26 cellular contexts compared by ENCODE assay signal in the genomic region with DNA sequence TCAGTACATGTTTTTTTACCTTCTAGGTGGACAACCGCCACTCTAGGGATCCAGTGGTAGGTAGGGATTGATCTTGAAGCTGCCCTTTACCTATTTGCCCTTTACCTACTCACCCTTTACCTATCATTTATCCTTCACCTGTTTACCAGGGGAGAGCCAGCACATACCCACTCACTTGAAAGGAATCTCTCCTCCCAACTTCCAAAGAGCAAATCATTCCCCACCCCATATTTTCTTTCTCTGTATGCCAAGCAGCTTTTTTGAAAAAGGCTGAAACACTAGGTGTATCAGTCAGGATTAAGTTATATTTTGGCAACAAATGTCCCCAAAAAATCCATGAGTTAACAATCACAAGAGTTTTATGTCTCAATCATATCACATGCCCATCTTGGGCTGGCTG. TPM values are rescaled to one million over a fixed set of nuclear protein-coding genes. Genes with fewer than 3 reads are reported as not detected.
DNase-seq lines count a peak whose midpoint lies in the region; ATAC-seq, FAIRE-seq and TF ChIP-seq lines count a peak whose summit lies in the region.
"Had no signal": no experiment of that assay in that cellular context is flagged by ENCODE, and none has a peak within 500 bp of the region (broad histone marks: within the 10 kb centered on the region; RNA-seq: fewer than 3 reads in every experiment).

No MANE protein-coding gene starts in this region.

- H3K4me1 Mint-ChIP-seq in GM23338 = peaks cover 9% of the 10 kb centered on the region; the same call in 2 of the 3 replicates

- no peaks in the 10 kb centered on the region for H4K20me1 ChIP-seq in GM23338 (replicated peaks; ENCODE audit: insufficient read depth)
- no peaks in the 10 kb centered on the region for H4K20me1 ChIP-seq in PC-3 (ENCODE audit: low read length)
- no peaks in the 10 kb centered on the region for H4K20me1 ChIP-seq in keratinocyte (ENCODE audit: control insufficient read depth, extremely low read depth, insufficient read depth, low read length)
- H4K20me1 ChIP-seq: BLaER1 treated with 17β-estradiol and CSF1 and Interleukin-3, amounts not matched to agents 10 nM and 100 nM had no signal

- H3K9me2 ChIP-seq in GM23338 (ENCODE audit: insufficient read depth) = no peaks in the 10 kb centered on the region; the same call in 1 of the 2 replicates
- H3K9me2 ChIP-seq in PC-3 (replicated peaks; ENCODE audit: low read length) = no peaks in the 10 kb centered on the region

- no peaks in the 10 kb centered on the region for H3K36me3 Mint-ChIP-seq in GM23338 (ENCODE audit: low read depth)
- H3K36me3 Mint-ChIP-seq: CD14-positive monocyte had no signal

- H3K27me3 Mint-ChIP-seq in GM23338 (ENCODE audit: insufficient read depth, low read depth, poor library complexity) = no peaks in the 10 kb centered on the region
- H3K27me3 Mint-ChIP-seq: CD4-positive, alpha-beta T cell; CD8-positive, alpha-beta memory T cell had no signal

- H3K4me2 ChIP-seq in GM23338 = no peak overlapping the region
- H3K4me2 ChIP-seq in PC-3 (ENCODE audit: low read length) = no peak overlapping the region
- peak overlapping the region; percentile 37 for H3K4me2 ChIP-seq in keratinocyte (ENCODE audit: control insufficient read depth, extremely low read depth, insufficient read depth, low read depth, low read length)
- H3K4me2 ChIP-seq: A549; BLaER1 treated with 17β-estradiol and CSF1 and Interleukin-3, amounts not matched to agents 10 nM and 100 nM had no signal

- H3K4me3 Mint-ChIP-seq in GM23338 = no peak overlapping the region
- H3K4me3 Mint-ChIP-seq: CD14-positive monocyte; CD4-positive, alpha-beta T cell; CD8-positive, alpha-beta memory T cell had no signal

- dilution Hi-C loops in keratinocyte (cut with MboI; ENCODE audit: extremely low pct_ligation_motif_present, low sequenced_read_pairs) = no loop called here

- H3K27me3 ChIP-seq in GM23338 (ENCODE audit: insufficient read depth) (no peaks in the 10 kb centered on the region), PC-3 (ENCODE audit: low read length) (no peaks in the 10 kb centered on the region), keratinocyte (ENCODE audit: control insufficient read depth, extremely low read depth, insufficient read depth, low read length) (no peaks in the 10 kb centered on the region), dorsolateral prefrontal cortex (no peaks in the 10 kb centered on the region)
- H3K27me3 ChIP-seq: BE2C; BLaER1 treated with 17β-estradiol and CSF1 and Interleukin-3, amounts not matched to agents 10 nM and 100 nM had no signal

- H3K27ac ChIP-seq in GM23338 (ENCODE audit: low read depth) (no peak overlapping the region), PC-3 (ENCODE audit: low read length) (no peak overlapping the region), keratinocyte (ENCODE audit: control insufficient read depth, insufficient read depth, low read length) (peak overlapping the region; percentile 43), dorsolateral prefrontal cortex (no peak overlapping the region)
- H3K27ac ChIP-seq: A549; BLaER1 treated with 17β-estradiol and CSF1 and Interleukin-3, amounts not matched to agents 10 nM and 100 nM had no signal

- FAIRE-seq in keratinocyte (lab: Jason Lieb, UNC) = peak; percentile 20
- FAIRE-seq: A549, D721Med, GM12878, GM18507, H1 had no signal

- ATAC-seq in GM23338 = no peak
- ATAC-seq in PC-3 = 0 out of 2 replicates have a peak, but pooled peaks have one; percentile 29
- ATAC-seq in GM19395 (IDR thresholded peaks at IDR 0.05; ENCODE audit: unreplicated experiment) = no peak
- ATAC-seq: A549, GM12878, HCT116 had no signal

- no peak overlapping the region for H3K27ac Mint-ChIP-seq in GM23338
- H3K27ac Mint-ChIP-seq: CD14-positive monocyte; CD4-positive, alpha-beta T cell had no signal

- no peaks in the 10 kb centered on the region for H3K9me3 Mint-ChIP-seq in GM23338
- H3K9me3 Mint-ChIP-seq: CD14-positive monocyte; CD4-positive, alpha-beta T cell; CD8-positive, alpha-beta memory T cell had no signal

- H3K4me1 ChIP-seq in GM23338 (ENCODE audit: insufficient read depth) (0 out of 2 replicates have a peak, but pooled peaks cover 3% of the 10 kb centered on the region), PC-3 (ENCODE audit: insufficient read depth, low read length) (0 out of 2 replicates have a peak, but pooled peaks cover 6% of the 10 kb centered on the region), keratinocyte (ENCODE audit: control insufficient read depth, extremely low read depth, insufficient read depth, low read length) (peaks cover 26% of the 10 kb centered on the region)
- H3K4me1 ChIP-seq: BE2C had no signal

- H2AFZ ChIP-seq in GM23338 (peak overlapping the region; percentile 7; the same call in 1 of the 2 replicates), PC-3 (ENCODE audit: low read length) (no peak overlapping the region), keratinocyte (ENCODE audit: control insufficient read depth, low read length) (peak overlapping the region; percentile 20)

- intact Hi-C loops in PC-3 (cut with micrococcal nuclease) (no loop called here), dorsolateral prefrontal cortex (cut with DNase I) (no loop called here)

- BruUV-seq in PC-3 (replicated peaks; lab: Mats Ljungman, UMichigan) = no TSS peak

- no peak for DNase-seq in GM23338 (ENCODE audit: low spot score)
- no peak for DNase-seq in PC-3
- DNase-seq in epithelial cell of esophagus (ENCODE audit: low read depth) = peak; percentile 49
- no peak for DNase-seq in keratinocyte (ENCODE audit: low read depth, low spot score)
- DNase-seq in NCI-H1436 (lab: John Stamatoyannopoulos, UW) = no peak
- no peak for DNase-seq in dorsolateral prefrontal cortex
- DNase-seq: 8988T; ACHN; AML-193; BE2C; CD4-positive, alpha-beta T cell; CD8-positive, alpha-beta memory T cell; DMS 273 treated with DMSO at 0.1 percent for 48 hours; DMS79; EL; GDM1; H7 had no signal

- H3K9me3 ChIP-seq in PC-3 (ENCODE audit: low read length) (peaks cover 10% of the 10 kb centered on the region), keratinocyte (ENCODE audit: control insufficient read depth, low read depth, low read length) (no peaks in the 10 kb centered on the region)
- H3K9me3 ChIP-seq: BE2C had no signal

- CTCF ChIA-PET in PC-3 (lab: Charles Lee) = no interaction called here

- no peak for TF ChIP-seq CTCF in GM23338 (conservative IDR thresholded peaks at IDR 0.05; ENCODE audit: low read depth in 2 of 2)
- no peak for TF ChIP-seq CTCF in PC-3 (conservative IDR thresholded peaks at IDR 0.05; ENCODE audit: low read depth, low read length)
- TF ChIP-seq CTCF in epithelial cell of esophagus (IDR thresholded peaks at IDR 0.05; ENCODE audit: insufficient read depth, low read depth, low read length, missing control alignments) = no peak
- TF ChIP-seq CTCF in keratinocyte (optimal IDR thresholded peaks at IDR 0.05 in 1 of 3, IDR thresholded peaks at IDR 0.05 in 1 of 3, conservative IDR thresholded peaks at IDR 0.05 in 1 of 3; ENCODE audit: extremely low read depth in 1 of 3, insufficient read depth in 2 of 3, low read length in 3 of 3) = no peak
- TF ChIP-seq CTCF in dorsolateral prefrontal cortex (IDR thresholded peaks at IDR 0.05 in 54 of 56, conservative IDR thresholded peaks at IDR 0.05 in 2 of 56; ENCODE audit: low read depth in 1 of 56, partially characterized antibody in 56 of 56) = no peak

- no peak overlapping the region for H3K4me3 ChIP-seq in GM23338
- no peak overlapping the region for H3K4me3 ChIP-seq in PC-3 (ENCODE audit: low read length)
- no peak overlapping the region for H3K4me3 ChIP-seq in epithelial cell of esophagus (ENCODE audit: low read length)
- no peak overlapping the region for H3K4me3 ChIP-seq in keratinocyte (ENCODE audit: control insufficient read depth in 2 of 3, extremely low read depth in 1 of 3, insufficient read depth in 2 of 3, low read depth in 1 of 3, low read length in 3 of 3)
- no peak overlapping the region for H3K4me3 ChIP-seq in dorsolateral prefrontal cortex
- H3K4me3 ChIP-seq: A549; BLaER1 treated with 17β-estradiol and CSF1 and Interleukin-3, amounts not matched to agents 10 nM and 100 nM; GM12878 had no signal

- H3K36me3 ChIP-seq in GM23338 (ENCODE audit: insufficient read depth) = no peaks in the 10 kb centered on the region
- H3K36me3 ChIP-seq in PC-3 (ENCODE audit: low read depth, low read length) = peaks cover 7% of the 10 kb centered on the region; the same call in 1 of the 2 replicates
- H3K36me3 ChIP-seq in keratinocyte (ENCODE audit: control insufficient read depth in 2 of 2, extremely low read depth in 1 of 2, insufficient read depth in 2 of 2, low read length in 2 of 2) = no peaks in the 10 kb centered on the region
- H3K36me3 ChIP-seq: BE2C; BLaER1 treated with 17β-estradiol and CSF1 and Interleukin-3, amounts not matched to agents 10 nM and 100 nM had no signal

- H3K9me1 ChIP-seq in keratinocyte (ENCODE audit: control insufficient read depth, extremely low read depth, insufficient read depth, low read length) = no peaks in the 10 kb centered on the region

- H3K9ac ChIP-seq in PC-3 (ENCODE audit: low read length) (no peak overlapping the region), keratinocyte (ENCODE audit: control insufficient read depth, extremely low read depth, insufficient read depth, low read length) (no peak overlapping the region)
- H3K9ac ChIP-seq: BLaER1 treated with 17β-estradiol and CSF1 and Interleukin-3, amounts not matched to agents 10 nM and 100 nM had no signal

- H3F3A ChIP-seq in GM23338 (replicated peaks; ENCODE audit: low read depth) (no peaks in the 10 kb centered on the region), PC-3 (ENCODE audit: low read length, unreplicated experiment) (no peaks in the 10 kb centered on the region)

- POLR2A ChIA-PET in PC-3 (lab: Charles Lee; ENCODE audit: unreplicated experiment) = no interaction called here

- H3K79me2 ChIP-seq in GM23338 (replicated peaks; ENCODE audit: insufficient read depth) (no peaks in the 10 kb centered on the region), PC-3 (ENCODE audit: low read length) (no peaks in the 10 kb centered on the region), keratinocyte (ENCODE audit: control insufficient read depth, insufficient read depth, low read length) (no peaks in the 10 kb centered on the region)

TF ChIP-seq in GM23338, 12 proteins besides CTCF, POLR2A, EP300 and RAD21 (continues in another document):
- TF ChIP-seq ZNF114 (CRISPR knock-in tag; IDR thresholded peaks at IDR 0.05) = no peak
- TF ChIP-seq ZNF331 (CRISPR knock-in tag; IDR thresholded peaks at IDR 0.05; ENCODE audit: low read depth) = no peak

RNA-seq across cellular contexts. Expression of a gene that starts 10.5 kb away (rescaled TPM):
- 8.0 and 17.8 TPM in 2 replicates for total RNA-seq in GM23338 (2014; rRNA removed; shearing (Covaris generic))
- polyA plus RNA-seq in GM23338 (2016; fragmentation: Nextera tagmentation; extraction: Ambion mirVana) = 3.5 and 3.7 TPM in 2 replicates
- total RNA-seq in PC-3 (2014; rRNA removed) = 2.9 and 4.0 TPM in 2 replicates
- polyA plus RNA-seq in keratinocyte = 2.4 to 3.6 TPM (median 2.4 TPM) in 3 replicates
- polyA plus RNA-seq in keratinocyte (2011; ENCODE audit: low read depth) = 5.0 TPM
- 3.2 and 4.1 TPM in 2 replicates for polyA plus RNA-seq in keratinocyte (2011; cell fraction: cytosol; rRNA removed)
- polyA plus RNA-seq in keratinocyte (2011; cell fraction: nucleus; rRNA removed) = 3.8 and 4.5 TPM in 2 replicates
- polyA plus RNA-seq in keratinocyte (2012; ENCODE audit: low replicate concordance) = 1.7 and 2.7 TPM in 2 replicates
- 1.4 to 4.8 TPM (median 3.2 TPM) in 3 replicates for polyA minus RNA-seq in keratinocyte
- polyA minus RNA-seq in keratinocyte (2011; cell fraction: cytosol; rRNA and poly(A)+ RNA removed) = 11.5 TPM
- polyA minus RNA-seq in keratinocyte (2011; cell fraction: nucleus; rRNA and poly(A)+ RNA removed) = 5.7 and 7.6 TPM in 2 replicates
- 10 to 100 TPM; 11.2 to 38.1 (median 25.3) TPM for total RNA-seq in dorsolateral prefrontal cortex
